ENCODE assay signal across 9 cellular contexts in the genomic region with DNA sequence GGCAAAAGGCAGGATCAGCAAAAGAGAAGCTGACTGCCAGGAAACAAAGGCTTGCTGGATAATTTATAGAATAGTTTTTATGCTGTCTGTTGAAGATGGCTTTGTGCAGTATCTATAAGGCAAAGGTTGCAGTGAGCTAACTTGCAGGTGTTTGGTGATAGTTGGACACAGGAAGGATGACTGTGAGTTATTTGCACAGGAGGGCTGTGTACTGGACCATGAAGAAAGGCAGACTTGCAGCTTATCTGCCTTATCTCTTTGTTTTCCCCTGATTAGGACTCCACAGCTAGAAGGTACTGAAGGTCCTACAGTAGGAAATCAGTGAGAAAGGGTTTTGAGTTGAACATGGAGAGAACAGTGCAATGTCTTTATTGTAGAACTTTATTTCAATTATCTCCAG. TPM values are rescaled to one million over a fixed set of nuclear protein-coding genes. Genes with fewer than 3 reads are reported as not detected.
DNase-seq lines count a peak whose midpoint lies in the region; ATAC-seq, FAIRE-seq and TF ChIP-seq lines count a peak whose summit lies in the region.
"Had no signal": no experiment of that assay in that cellular context is flagged by ENCODE, and none has a peak within 500 bp of the region (broad histone marks: within the 10 kb centered on the region; RNA-seq: fewer than 3 reads in every experiment).

No MANE protein-coding gene starts in this region.

- H3K4me3 ChIP-seq in CD8-positive, alpha-beta memory T cell (ENCODE audit: low read length) = peak overlapping the region; percentile 48
- peak overlapping the region in 3 of 4 donors; percentile 30 to 46 (median 42) for H3K4me3 ChIP-seq in Peyer's patch

- peak; percentile 79 for FAIRE-seq in GM19239 (lab: Jason Lieb, UNC)

- TF ChIP-seq CTCF in Peyer's patch (IDR thresholded peaks at IDR 0.05) = no peak

- peaks cover 13 to 34% of the 10 kb centered on the region in 2 donors for H3K27me3 Mint-ChIP-seq in CD8-positive, alpha-beta memory T cell

- no peaks in the 10 kb centered on the region for H3K9me3 ChIP-seq in CD8-positive, alpha-beta memory T cell (ENCODE audit: low read length)
- H3K9me3 ChIP-seq in Peyer's patch = no peaks in the 10 kb centered on the region

- POLR2A ChIA-PET in CD8-positive, alpha-beta memory T cell (lab: Charles Lee) = interaction anchor here (0.9 to 1.2 kb wide), 3 partner anchors 12 to 31 kb away, joined by 3 to 4 read pairs (median 3); no protein-coding TSS in a partner anchor

- peak overlapping the region in 1 of 8 donors; percentile 84 for H3K27ac Mint-ChIP-seq in CD8-positive, alpha-beta memory T cell

- H3K4me1 ChIP-seq in CD8-positive, alpha-beta memory T cell (ENCODE audit: insufficient read depth, low read length) = peaks cover 15% of the 10 kb centered on the region
- peaks cover 0 to 13% (median 6%) of the 10 kb centered on the region in 4 donors for H3K4me1 ChIP-seq in Peyer's patch

- peaks cover 25% of the 10 kb centered on the region for H3K27me3 ChIP-seq in CD8-positive, alpha-beta memory T cell (ENCODE audit: insufficient read depth, low read length, poor library complexity, severe bottlenecking)
- no peaks in the 10 kb centered on the region for H3K27me3 ChIP-seq in Peyer's patch

- no peaks in the 10 kb centered on the region for H3K9me3 Mint-ChIP-seq in CD8-positive, alpha-beta memory T cell

- peaks cover 0 to 4% (median 0%) of the 10 kb centered on the region in 3 donors for H3K36me3 Mint-ChIP-seq in CD8-positive, alpha-beta memory T cell

- TF ChIP-seq POLR2A in Peyer's patch (IDR thresholded peaks at IDR 0.05) = no peak

- ATAC-seq in GM18858 (IDR thresholded peaks at IDR 0.05; ENCODE audit: unreplicated experiment) = no peak

- no peaks in the 10 kb centered on the region for H3K36me3 ChIP-seq in CD8-positive, alpha-beta memory T cell (ENCODE audit: insufficient read depth, low read length)
- H3K36me3 ChIP-seq in Peyer's patch = no peaks in the 10 kb centered on the region

- DNase-seq in CD8-positive, alpha-beta memory T cell = peak in 1 of 5 donors; percentile 5
- DNase-seq in GM19239 (ENCODE audit: insufficient read length, low spot score) = no peak
- peak in 2 of 3 donors; percentile 35 to 49 for DNase-seq in Peyer's patch
- peak; percentile 49 for DNase-seq in kidney glomerular epithelial cell (lab: John Stamatoyannopoulos, UW)
- DNase-seq in islet precursor cell = no peak
- DNase-seq in MV-4-11 (lab: John Stamatoyannopoulos, UW) = no peak
- no peak for DNase-seq in stimulated activated CD8-positive, alpha-beta memory T cell treated with anti-CD3 and anti-CD28 coated beads, Interleukin-4, amount 100 ng/mL, for 48 hours

- H3K4me3 Mint-ChIP-seq in CD8-positive, alpha-beta memory T cell = peak overlapping the region in 6 of 7 donors; percentile 59 to 82 (median 77)

- CTCF ChIA-PET in CD8-positive, alpha-beta memory T cell (lab: Charles Lee) = interaction anchor here (1.1 to 2.3 kb wide), 2 partner anchors 16 to 161 kb away, joined by 3 to 7 read pairs; no protein-coding TSS in a partner anchor

- H3K4me1 Mint-ChIP-seq in CD8-positive, alpha-beta memory T cell = peaks cover 10 to 14% (median 12%) of the 10 kb centered on the region in 3 donors

- no peak overlapping the region for H3K27ac ChIP-seq in CD8-positive, alpha-beta memory T cell (ENCODE audit: low read depth, low read length)
- H3K27ac ChIP-seq in Peyer's patch = no peak overlapping the region

RNA-seq across cellular contexts. Expression of gene BTN1A1, which starts 2.1 kb away (rescaled TPM):
- under 1 TPM in 1 of 2 experiments, not detected in 1; 0.09 TPM for total RNA-seq in CD8-positive, alpha-beta memory T cell
- polyA plus RNA-seq in CD8-positive, alpha-beta memory T cell = not detected
- not detected for total RNA-seq in Peyer's patch
- total RNA-seq: kidney epithelial cell had no signal

RNA-seq across cellular contexts. Expression of gene HMGN4, which starts 36.0 kb away (rescaled TPM):
- 10 to 100 TPM; 90.0 to 91.4 TPM for total RNA-seq in CD8-positive, alpha-beta memory T cell
- 166 TPM for polyA plus RNA-seq in CD8-positive, alpha-beta memory T cell
- 10 to 100 TPM; 46.1 to 74.3 (median 57.6) TPM for total RNA-seq in Peyer's patch

RNA-seq across cellular contexts. Expression of gene BTN2A1, which starts 44.4 kb away (rescaled TPM):
- total RNA-seq in CD8-positive, alpha-beta memory T cell = 10 to 100 TPM; 24.0 to 26.4 TPM
- 14.4 TPM for polyA plus RNA-seq in CD8-positive, alpha-beta memory T cell
- 10 to 100 TPM; 19.6 to 38.0 (median 33.4) TPM for total RNA-seq in Peyer's patch

Comparison
In these comparisons a context has a peak if more than half of its experiments do, and no peak if none do; other contexts are left out.
1. DNase-seq: peak in Peyer's patch (2 of 3) and kidney glomerular epithelial cell (single experiment); none in GM19239 (single experiment), islet precursor cell (single experiment), MV-4-11 (single experiment) and stimulated activated CD8-positive, alpha-beta memory T cell treated with anti-CD3 and anti-CD28 coated beads, Interleukin-4, amount 100 ng/mL, for 48 hours (single experiment).